ENCODE assay signal across 1 cellular context in genomic region chr20:60063739-60064138, GRCh38.
TF ChIP-seq lines count a peak whose summit lies in the region.

No MANE protein-coding gene starts in this region.

TF ChIP-seq in IMR-90, 13 proteins besides CTCF, POLR2A, EP300 and RAD21:
- TF ChIP-seq SMC3 (IDR thresholded peaks at IDR 0.05; ENCODE audit: low read depth, low read length), result no peak
- no peak for TF ChIP-seq CEBPB (IDR thresholded peaks at IDR 0.05; ENCODE audit: low read depth, low read length)
- no peak for TF ChIP-seq MAFK (IDR thresholded peaks at IDR 0.05; ENCODE audit: low read depth, low read length)
- TF ChIP-seq BHLHE40 (IDR thresholded peaks at IDR 0.05; ENCODE audit: low read depth, low read length), result no peak
- TF ChIP-seq NFE2L2 (IDR thresholded peaks at IDR 0.05; ENCODE audit: low read depth, low read length), result no peak
- TF ChIP-seq FOS (IDR thresholded peaks at IDR 0.05; ENCODE audit: low read depth, low read length), result no peak
- TF ChIP-seq MAZ (IDR thresholded peaks at IDR 0.05; ENCODE audit: borderline replicate concordance, low read depth, low read length), result no peak
- no peak for TF ChIP-seq MXI1 (IDR thresholded peaks at IDR 0.05; ENCODE audit: borderline replicate concordance, low read depth, low read length)
- no peak for TF ChIP-seq RFX5 (IDR thresholded peaks at IDR 0.05; ENCODE audit: low read depth, low read length)
- TF ChIP-seq USF2 (IDR thresholded peaks at IDR 0.05; ENCODE audit: low read depth, low read length), result no peak
- no peak for TF ChIP-seq ELK1 (IDR thresholded peaks at IDR 0.05; ENCODE audit: borderline replicate concordance, low read depth, low read length)
